ENCODE assay signal across 2 cellular contexts in the genomic region with DNA sequence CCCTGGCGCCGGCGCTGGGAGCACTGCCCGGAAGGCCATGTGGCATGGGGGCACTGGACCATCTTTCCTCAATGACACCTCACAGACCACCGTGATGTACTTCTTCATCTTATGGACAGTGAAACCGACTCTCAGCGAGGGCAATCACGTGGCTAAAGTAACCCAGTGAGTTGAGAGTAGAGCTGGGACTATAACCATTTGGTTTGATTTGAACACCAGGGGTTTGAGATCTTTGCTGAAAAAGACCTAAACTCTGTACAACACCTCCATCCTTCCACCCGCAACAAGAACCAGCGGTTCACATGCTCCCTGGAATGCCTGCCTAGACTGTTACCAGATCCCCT.
A peak's percentile ranks its signal among the peaks of the same experiment; 100 is the strongest.
TF ChIP-seq lines count a peak whose summit lies in the region.

No MANE protein-coding gene starts in this region.

TF ChIP-seq in GM12891, 5 proteins besides CTCF, POLR2A, EP300 and RAD21:
- TF ChIP-seq PAX5 (IDR thresholded peaks at IDR 0.05; ENCODE audit: insufficient read depth, low read length, severe bottlenecking) (no peak), SPI1 (IDR thresholded peaks at IDR 0.05; ENCODE audit: low read depth, low read length) (no peak), POLR2AphosphoS5 (IDR thresholded peaks at IDR 0.05; ENCODE audit: low read depth, low read length) (no peak), TAF1 (IDR thresholded peaks at IDR 0.05; ENCODE audit: low read depth, low read length) (no peak), POU2F2 (IDR thresholded peaks at IDR 0.05; ENCODE audit: low read depth, low read length) (no peak)
TF ChIP-seq in GM12891: peak in this region for 0.

TF ChIP-seq in K562, 482 proteins besides CTCF, POLR2A, EP300 and RAD21:
- TF ChIP-seq CBFA2T3 (IDR thresholded peaks at IDR 0.05): no peak
- TF ChIP-seq, protein P1, sequence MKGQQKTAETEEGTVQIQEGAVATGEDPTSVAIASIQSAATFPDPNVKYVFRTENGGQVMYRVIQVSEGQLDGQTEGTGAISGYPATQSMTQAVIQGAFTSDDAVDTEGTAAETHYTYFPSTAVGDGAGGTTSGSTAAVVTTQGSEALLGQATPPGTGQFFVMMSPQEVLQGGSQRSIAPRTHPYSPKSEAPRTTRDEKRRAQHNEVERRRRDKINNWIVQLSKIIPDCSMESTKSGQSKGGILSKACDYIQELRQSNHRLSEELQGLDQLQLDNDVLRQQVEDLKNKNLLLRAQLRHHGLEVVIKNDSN (CRISPR knock-in tag; IDR thresholded peaks at IDR 0.05): peak; percentile 68
- TF ChIP-seq ZNF263 (CRISPR knock-in tag; IDR thresholded peaks at IDR 0.05; ENCODE audit: borderline replicate concordance): peak; percentile 12; the same call in 1 of the 2 replicates
- TF ChIP-seq ZNF785 (CRISPR knock-in tag; IDR thresholded peaks at IDR 0.05): no peak
- no peak for TF ChIP-seq HDGF (IDR thresholded peaks at IDR 0.05)
- TF ChIP-seq, protein P2, sequence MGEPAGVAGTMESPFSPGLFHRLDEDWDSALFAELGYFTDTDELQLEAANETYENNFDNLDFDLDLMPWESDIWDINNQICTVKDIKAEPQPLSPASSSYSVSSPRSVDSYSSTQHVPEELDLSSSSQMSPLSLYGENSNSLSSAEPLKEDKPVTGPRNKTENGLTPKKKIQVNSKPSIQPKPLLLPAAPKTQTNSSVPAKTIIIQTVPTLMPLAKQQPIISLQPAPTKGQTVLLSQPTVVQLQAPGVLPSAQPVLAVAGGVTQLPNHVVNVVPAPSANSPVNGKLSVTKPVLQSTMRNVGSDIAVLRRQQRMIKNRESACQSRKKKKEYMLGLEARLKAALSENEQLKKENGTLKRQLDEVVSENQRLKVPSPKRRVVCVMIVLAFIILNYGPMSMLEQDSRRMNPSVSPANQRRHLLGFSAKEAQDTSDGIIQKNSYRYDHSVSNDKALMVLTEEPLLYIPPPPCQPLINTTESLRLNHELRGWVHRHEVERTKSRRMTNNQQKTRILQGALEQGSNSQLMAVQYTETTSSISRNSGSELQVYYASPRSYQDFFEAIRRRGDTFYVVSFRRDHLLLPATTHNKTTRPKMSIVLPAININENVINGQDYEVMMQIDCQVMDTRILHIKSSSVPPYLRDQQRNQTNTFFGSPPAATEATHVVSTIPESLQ (CRISPR knock-in tag; IDR thresholded peaks at IDR 0.05): no peak
- no peak for TF ChIP-seq POLR2AphosphoS2 (IDR thresholded peaks at IDR 0.05; ENCODE audit: low read length)
- no peak for TF ChIP-seq ZSCAN29 (IDR thresholded peaks at IDR 0.05)
- no peak for TF ChIP-seq HCFC1 (IDR thresholded peaks at IDR 0.05; ENCODE audit: low read depth, low read length)
- TF ChIP-seq ZNF239 (CRISPR knock-in tag; IDR thresholded peaks at IDR 0.05): no peak
- TF ChIP-seq, protein P3, sequence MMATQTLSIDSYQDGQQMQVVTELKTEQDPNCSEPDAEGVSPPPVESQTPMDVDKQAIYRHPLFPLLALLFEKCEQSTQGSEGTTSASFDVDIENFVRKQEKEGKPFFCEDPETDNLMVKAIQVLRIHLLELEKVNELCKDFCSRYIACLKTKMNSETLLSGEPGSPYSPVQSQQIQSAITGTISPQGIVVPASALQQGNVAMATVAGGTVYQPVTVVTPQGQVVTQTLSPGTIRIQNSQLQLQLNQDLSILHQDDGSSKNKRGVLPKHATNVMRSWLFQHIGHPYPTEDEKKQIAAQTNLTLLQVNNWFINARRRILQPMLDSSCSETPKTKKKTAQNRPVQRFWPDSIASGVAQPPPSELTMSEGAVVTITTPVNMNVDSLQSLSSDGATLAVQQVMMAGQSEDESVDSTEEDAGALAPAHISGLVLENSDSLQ (IDR thresholded peaks at IDR 0.05): no peak
- TF ChIP-seq, protein P4, sequence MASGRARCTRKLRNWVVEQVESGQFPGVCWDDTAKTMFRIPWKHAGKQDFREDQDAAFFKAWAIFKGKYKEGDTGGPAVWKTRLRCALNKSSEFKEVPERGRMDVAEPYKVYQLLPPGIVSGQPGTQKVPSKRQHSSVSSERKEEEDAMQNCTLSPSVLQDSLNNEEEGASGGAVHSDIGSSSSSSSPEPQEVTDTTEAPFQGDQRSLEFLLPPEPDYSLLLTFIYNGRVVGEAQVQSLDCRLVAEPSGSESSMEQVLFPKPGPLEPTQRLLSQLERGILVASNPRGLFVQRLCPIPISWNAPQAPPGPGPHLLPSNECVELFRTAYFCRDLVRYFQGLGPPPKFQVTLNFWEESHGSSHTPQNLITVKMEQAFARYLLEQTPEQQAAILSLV (tag; IDR thresholded peaks at IDR 0.05): no peak
- no peak for TF ChIP-seq L3MBTL2 (IDR thresholded peaks at IDR 0.05)
- TF ChIP-seq ZNF764 (CRISPR knock-in tag; IDR thresholded peaks at IDR 0.05; ENCODE audit: low read depth): no peak
- no peak for TF ChIP-seq ZNF165 (CRISPR knock-in tag; IDR thresholded peaks at IDR 0.05; ENCODE audit: borderline replicate concordance)
- no peak for TF ChIP-seq STAG1 (CRISPR knock-in tag; IDR thresholded peaks at IDR 0.05; ENCODE audit: borderline replicate concordance)
- no peak for TF ChIP-seq ZBTB7A (IDR thresholded peaks at IDR 0.05; ENCODE audit: borderline replicate concordance, control insufficient read depth, low read depth, low read length)
- TF ChIP-seq, protein P5, sequence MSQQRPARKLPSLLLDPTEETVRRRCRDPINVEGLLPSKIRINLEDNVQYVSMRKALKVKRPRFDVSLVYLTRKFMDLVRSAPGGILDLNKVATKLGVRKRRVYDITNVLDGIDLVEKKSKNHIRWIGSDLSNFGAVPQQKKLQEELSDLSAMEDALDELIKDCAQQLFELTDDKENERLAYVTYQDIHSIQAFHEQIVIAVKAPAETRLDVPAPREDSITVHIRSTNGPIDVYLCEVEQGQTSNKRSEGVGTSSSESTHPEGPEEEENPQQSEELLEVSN (IDR thresholded peaks at IDR 0.05; ENCODE audit: borderline replicate concordance in 1 of 2, extremely low read depth in 1 of 2, insufficient read depth in 1 of 2, insufficient read length in 1 of 2, low read depth in 1 of 2, low read length in 1 of 2, poor library complexity in 1 of 2, severe bottlenecking in 1 of 2): peak in 1 of 2 experiments; percentile 9
- no peak for TF ChIP-seq RFX1 (IDR thresholded peaks at IDR 0.05)
- no peak for TF ChIP-seq NR2F6 (CRISPR knock-in tag; IDR thresholded peaks at IDR 0.05)
- TF ChIP-seq ZNF384 (IDR thresholded peaks at IDR 0.05; ENCODE audit: low read depth, low read length): no peak
- no peak for TF ChIP-seq SNRNP70 (optimal IDR thresholded peaks at IDR 0.05; ENCODE audit: low read depth, low read length)
- TF ChIP-seq KLF1 (tag; IDR thresholded peaks at IDR 0.05): no peak
